ENCODE assay signal across 1 cellular context in the genomic region with DNA sequence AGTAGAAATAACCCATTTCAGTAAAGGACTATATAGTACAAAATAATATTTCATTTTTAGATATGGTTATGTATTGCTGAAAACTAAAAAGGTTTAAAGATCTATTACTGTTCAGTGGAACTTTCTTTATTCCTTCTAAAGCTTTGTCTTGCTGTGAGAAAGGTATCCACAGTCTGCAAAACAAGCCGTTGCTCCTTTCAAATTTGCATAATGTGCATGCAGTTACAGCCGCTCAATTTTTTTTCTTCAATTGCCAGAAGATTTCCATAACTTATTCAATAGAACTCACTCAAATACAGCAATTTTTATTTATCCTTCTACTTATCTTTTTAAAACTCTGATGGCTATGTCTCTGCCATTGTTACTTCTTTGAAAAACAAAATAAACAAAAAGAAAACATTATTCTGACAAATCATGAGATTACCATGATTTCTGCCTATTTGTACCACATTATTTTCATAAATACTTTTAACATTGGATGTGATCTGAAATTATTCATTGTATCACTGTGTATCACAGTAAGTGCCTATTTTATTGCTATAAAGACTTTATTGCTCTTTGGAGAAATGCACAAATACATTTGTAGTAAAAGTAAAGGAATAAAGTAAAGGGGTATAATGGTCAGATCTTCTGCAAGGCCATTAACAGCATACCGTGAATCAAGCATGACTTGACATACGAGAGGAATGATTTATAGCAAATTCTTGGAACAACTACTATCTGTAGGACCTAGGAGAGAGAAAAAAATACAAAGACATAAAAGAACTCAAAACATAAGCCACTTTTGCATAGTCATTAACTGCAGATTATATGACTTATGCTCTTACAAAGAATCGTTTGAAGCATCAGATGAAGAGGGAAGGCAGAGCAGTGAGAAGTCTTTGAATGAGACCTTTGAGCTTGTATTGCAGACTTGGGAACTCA.
TF ChIP-seq lines count a peak whose summit lies in the region.

No MANE protein-coding gene starts in this region.

TF ChIP-seq in K562, 482 proteins besides CTCF, POLR2A, EP300 and RAD21 (continued from another document and continues in another):
- TF ChIP-seq, protein P1, sequence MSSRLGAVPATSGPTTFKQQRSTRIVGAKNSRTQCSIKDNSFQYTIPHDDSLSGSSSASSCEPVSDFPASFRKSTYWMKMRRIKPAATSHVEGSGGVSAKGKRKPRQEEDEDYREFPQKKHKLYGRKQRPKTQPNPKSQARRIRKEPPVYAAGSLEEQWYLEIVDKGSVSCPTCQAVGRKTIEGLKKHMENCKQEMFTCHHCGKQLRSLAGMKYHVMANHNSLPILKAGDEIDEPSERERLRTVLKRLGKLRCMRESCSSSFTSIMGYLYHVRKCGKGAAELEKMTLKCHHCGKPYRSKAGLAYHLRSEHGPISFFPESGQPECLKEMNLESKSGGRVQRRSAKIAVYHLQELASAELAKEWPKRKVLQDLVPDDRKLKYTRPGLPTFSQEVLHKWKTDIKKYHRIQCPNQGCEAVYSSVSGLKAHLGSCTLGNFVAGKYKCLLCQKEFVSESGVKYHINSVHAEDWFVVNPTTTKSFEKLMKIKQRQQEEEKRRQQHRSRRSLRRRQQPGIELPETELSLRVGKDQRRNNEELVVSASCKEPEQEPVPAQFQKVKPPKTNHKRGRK (tag; IDR thresholded peaks at IDR 0.05), result no peak
- TF ChIP-seq, protein P2, sequence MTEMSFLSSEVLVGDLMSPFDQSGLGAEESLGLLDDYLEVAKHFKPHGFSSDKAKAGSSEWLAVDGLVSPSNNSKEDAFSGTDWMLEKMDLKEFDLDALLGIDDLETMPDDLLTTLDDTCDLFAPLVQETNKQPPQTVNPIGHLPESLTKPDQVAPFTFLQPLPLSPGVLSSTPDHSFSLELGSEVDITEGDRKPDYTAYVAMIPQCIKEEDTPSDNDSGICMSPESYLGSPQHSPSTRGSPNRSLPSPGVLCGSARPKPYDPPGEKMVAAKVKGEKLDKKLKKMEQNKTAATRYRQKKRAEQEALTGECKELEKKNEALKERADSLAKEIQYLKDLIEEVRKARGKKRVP (CRISPR knock-in tag; IDR thresholded peaks at IDR 0.05), result no peak
- TF ChIP-seq MTA1 (IDR thresholded peaks at IDR 0.05; ENCODE audit: borderline replicate concordance) (peak; percentile 87; the same call in 1 of the 2 replicates), RBM25 (IDR thresholded peaks at IDR 0.05; ENCODE audit: low read depth, low read length, severe bottlenecking) (no peak), EWSR1 (IDR thresholded peaks at IDR 0.05; ENCODE audit: borderline replicate concordance, low read depth, partially characterized antibody) (no peak), ZNF695 (CRISPR knock-in tag; IDR thresholded peaks at IDR 0.05) (no peak), NCOA2 (IDR thresholded peaks at IDR 0.05; ENCODE audit: partially characterized antibody in 2 of 2) (peak; percentile 64 to 67), ESRRB (CRISPR knock-in tag; IDR thresholded peaks at IDR 0.05; ENCODE audit: borderline replicate concordance) (no peak), RBM15 (IDR thresholded peaks at IDR 0.05; ENCODE audit: insufficient read depth, low read length) (no peak), ZNF445 (CRISPR knock-in tag; IDR thresholded peaks at IDR 0.05; ENCODE audit: low read depth) (peak; percentile 91), ZNF584 (CRISPR knock-in tag; IDR thresholded peaks at IDR 0.05; ENCODE audit: low read depth) (no peak), MEIS2 (IDR thresholded peaks at IDR 0.05; ENCODE audit: partially characterized antibody) (peak; percentile 100), DPF2 (IDR thresholded peaks at IDR 0.05) (peak; percentile 99), ZKSCAN1 (IDR thresholded peaks at IDR 0.05; ENCODE audit: low read depth, low read length) (no peak), YY1 (IDR thresholded peaks at IDR 0.05; ENCODE audit: borderline replicate concordance in 1 of 3, control insufficient read depth in 1 of 3, extremely low read depth in 1 of 3, insufficient read depth in 3 of 3, insufficient read length in 1 of 3, insufficient replicate concordance in 2 of 3, low read depth in 1 of 3, low read length in 2 of 3) (no peak), SREBF1 (IDR thresholded peaks at IDR 0.05; ENCODE audit: borderline replicate concordance, low read depth, low read length) (no peak), CBFA2T2 (conservative IDR thresholded peaks at IDR 0.05) (peak; percentile 74), HDAC6 (IDR thresholded peaks at IDR 0.05; ENCODE audit: low read depth, low read length) (no peak), XRCC3 (IDR thresholded peaks at IDR 0.05) (0 out of 2 replicates have a peak, but pooled peaks have one; percentile 26), RBM34 (IDR thresholded peaks at IDR 0.05; ENCODE audit: borderline replicate concordance, insufficient read depth, low read length) (no peak), PHTF2 (CRISPR knock-in tag; IDR thresholded peaks at IDR 0.05) (no peak), MYC (IDR thresholded peaks at IDR 0.05; ENCODE audit: low read depth, low read length) (no peak; the same call in 1 of the 2 replicates), MYC (CRISPR knock-in tag; IDR thresholded peaks at IDR 0.05; ENCODE audit: borderline replicate concordance, low read depth) (no peak), FOXA3 (CRISPR knock-in tag; conservative IDR thresholded peaks at IDR 0.05 in 1 of 2, IDR thresholded peaks at IDR 0.05 in 1 of 2) (no peak), BDP1 (IDR thresholded peaks at IDR 0.05; ENCODE audit: insufficient read depth, insufficient read length) (no peak), ARID1B (IDR thresholded peaks at IDR 0.05) (peak; percentile 96), ZNF449 (CRISPR knock-in tag; IDR thresholded peaks at IDR 0.05) (no peak), RNF2 (IDR thresholded peaks at IDR 0.05) (peak; percentile 21; the same call in 1 of the 2 replicates), NCOA1 (IDR thresholded peaks at IDR 0.05; ENCODE audit: low read depth) (peak; percentile 77), CBX5 (IDR thresholded peaks at IDR 0.05; ENCODE audit: borderline replicate concordance, low read depth) (no peak), ZBTB7A (IDR thresholded peaks at IDR 0.05; ENCODE audit: borderline replicate concordance, control insufficient read depth, low read depth, low read length) (no peak), SRSF3 (IDR thresholded peaks at IDR 0.05; ENCODE audit: insufficient read depth, low read length) (no peak), DMBX1 (CRISPR knock-in tag; IDR thresholded peaks at IDR 0.05; ENCODE audit: borderline replicate concordance) (no peak), PML (IDR thresholded peaks at IDR 0.05; ENCODE audit: low read length) (peak; percentile 46; the same call in 1 of the 2 replicates), MAFG (tag; conservative IDR thresholded peaks at IDR 0.05) (peak; percentile 95), GATAD2A (IDR thresholded peaks at IDR 0.05) (peak; percentile 51; the same call in 1 of the 2 replicates), BACH1 (tag; IDR thresholded peaks at IDR 0.05) (no peak), ZNF384 (IDR thresholded peaks at IDR 0.05; ENCODE audit: low read depth, low read length) (peak; percentile 94), TCF7 (IDR thresholded peaks at IDR 0.05; ENCODE audit: borderline replicate concordance) (no peak), ZNF592 (IDR thresholded peaks at IDR 0.05) (peak; percentile 78)
- TF ChIP-seq, protein P3, sequence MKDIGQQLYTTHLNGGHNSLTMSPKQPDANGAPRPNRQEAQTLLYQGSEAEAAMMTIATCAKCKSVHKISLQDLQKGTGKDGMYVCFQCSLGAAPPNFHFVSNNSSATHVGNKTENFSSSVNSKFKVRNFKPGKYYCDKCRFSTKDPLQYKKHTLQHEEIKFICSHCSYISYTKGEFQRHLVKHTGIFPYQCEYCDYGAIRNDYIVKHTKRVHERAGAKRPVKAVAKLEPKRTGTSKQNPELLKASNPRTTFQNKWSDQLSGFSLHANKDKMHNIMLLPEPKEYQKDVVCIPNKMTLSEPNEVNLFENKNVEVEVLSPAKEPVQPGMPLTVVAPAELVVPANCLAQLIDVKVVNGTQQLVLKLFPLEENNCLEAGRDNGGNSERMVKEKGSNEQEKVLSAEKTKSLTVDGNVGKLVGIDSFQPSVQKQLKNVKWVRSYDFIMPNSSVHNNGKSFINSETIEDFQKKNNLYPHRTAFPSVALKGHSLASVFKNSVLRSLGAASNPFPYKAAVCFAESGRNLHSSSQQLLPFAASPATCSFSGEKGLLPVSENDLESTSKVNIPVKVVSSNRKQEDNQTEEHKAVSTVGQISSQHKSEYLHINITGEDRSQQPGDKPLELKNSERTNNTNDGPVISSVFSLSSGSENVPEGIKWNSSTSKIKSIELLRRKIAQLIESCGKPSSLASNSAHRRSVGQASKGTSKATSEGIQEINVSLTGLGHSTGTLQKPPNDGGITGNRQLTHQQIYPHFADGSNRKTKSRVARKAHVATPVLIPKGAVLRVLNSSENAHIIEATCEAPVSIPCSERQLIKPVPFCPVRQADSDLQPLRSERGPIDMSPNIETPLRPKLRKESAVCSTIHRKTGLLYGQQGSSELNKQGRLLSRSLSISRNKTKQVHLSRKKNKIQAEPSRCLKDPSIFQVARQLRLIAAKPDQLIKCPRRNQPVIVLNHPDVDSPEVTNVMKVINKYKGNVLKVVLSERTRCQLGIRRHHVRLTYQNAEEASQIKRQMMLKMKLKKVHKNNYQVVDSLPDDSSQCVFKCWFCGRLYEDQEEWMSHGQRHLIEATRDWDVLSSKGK (CRISPR knock-in tag; IDR thresholded peaks at IDR 0.05), result no peak
- TF ChIP-seq, protein P4, sequence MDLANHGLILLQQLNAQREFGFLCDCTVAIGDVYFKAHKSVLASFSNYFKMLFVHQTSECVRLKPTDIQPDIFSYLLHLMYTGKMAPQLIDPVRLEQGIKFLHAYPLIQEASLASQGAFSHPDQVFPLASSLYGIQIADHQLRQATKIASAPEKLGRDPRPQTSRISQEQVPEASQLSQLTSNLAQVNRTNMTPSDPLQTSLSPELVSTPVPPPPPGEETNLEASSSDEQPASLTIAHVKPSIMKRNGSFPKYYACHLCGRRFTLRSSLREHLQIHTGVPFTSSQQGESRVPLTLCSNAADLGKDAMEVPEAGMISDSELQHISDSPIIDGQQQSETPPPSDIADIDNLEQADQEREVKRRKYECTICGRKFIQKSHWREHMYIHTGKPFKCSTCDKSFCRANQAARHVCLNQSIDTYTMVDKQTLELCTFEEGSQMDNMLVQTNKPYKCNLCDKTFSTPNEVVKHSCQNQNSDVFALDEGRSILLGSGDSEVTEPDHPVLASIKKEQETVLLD (IDR thresholded peaks at IDR 0.05), result no peak
- TF ChIP-seq, protein P5, sequence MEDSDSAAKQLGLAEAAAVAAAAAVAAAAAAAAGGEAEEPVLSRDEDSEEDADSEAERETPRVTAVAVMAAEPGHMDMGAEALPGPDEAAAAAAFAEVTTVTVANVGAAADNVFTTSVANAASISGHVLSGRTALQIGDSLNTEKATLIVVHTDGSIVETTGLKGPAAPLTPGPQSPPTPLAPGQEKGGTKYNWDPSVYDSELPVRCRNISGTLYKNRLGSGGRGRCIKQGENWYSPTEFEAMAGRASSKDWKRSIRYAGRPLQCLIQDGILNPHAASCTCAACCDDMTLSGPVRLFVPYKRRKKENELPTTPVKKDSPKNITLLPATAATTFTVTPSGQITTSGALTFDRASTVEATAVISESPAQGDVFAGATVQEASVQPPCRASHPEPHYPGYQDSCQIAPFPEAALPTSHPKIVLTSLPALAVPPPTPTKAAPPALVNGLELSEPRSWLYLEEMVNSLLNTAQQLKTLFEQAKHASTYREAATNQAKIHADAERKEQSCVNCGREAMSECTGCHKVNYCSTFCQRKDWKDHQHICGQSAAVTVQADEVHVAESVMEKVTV (CRISPR knock-in tag; IDR thresholded peaks at IDR 0.05), result no peak
